14 cellular contexts compared by ENCODE assay signal in genomic region chr9:121839726-121840500, GRCh38.
DNase-seq lines count a peak whose midpoint lies in the region; ATAC-seq and TF ChIP-seq lines count a peak whose summit lies in the region.
"Had no signal": no experiment of that assay in that cellular context is flagged by ENCODE, and none has a peak within 500 bp of the region (broad histone marks: within the 10 kb centered on the region; RNA-seq: fewer than 3 reads in every experiment).

No MANE protein-coding gene starts in this region.

- no peaks in the 10 kb centered on the region for H4K20me1 ChIP-seq in SK-N-SH (ENCODE audit: insufficient read depth)

- peaks cover 13% of the 10 kb centered on the region for H3K4me1 Mint-ChIP-seq in activated CD4-positive, alpha-beta T cell treated with anti-CD3 and anti-CD28 coated beads for 36 hours
- H3K4me1 Mint-ChIP-seq: neural progenitor cell had no signal

- TF ChIP-seq EP300 in SK-N-SH (IDR thresholded peaks at IDR 0.05; ENCODE audit: borderline replicate concordance in 1 of 2, low read depth in 1 of 2, low read length in 1 of 2), result no peak

- H3K9me3 Mint-ChIP-seq in activated CD4-positive, alpha-beta T cell treated with anti-CD3 and anti-CD28 coated beads for 36 hours (ENCODE audit: low read depth), result peaks cover 4% of the 10 kb centered on the region

- H3K4me2 ChIP-seq in SK-N-SH, result no peak overlapping the region
- H3K4me2 ChIP-seq: neural progenitor cell had no signal

- H3K27me3 ChIP-seq in spleen (replicated peaks in 1 of 7), result no peaks in the 10 kb centered on the region
- H3K27me3 ChIP-seq in SK-N-SH (ENCODE audit: insufficient read depth), result no peaks in the 10 kb centered on the region
- H3K27me3 ChIP-seq: neural progenitor cell had no signal

- H3K27ac ChIP-seq in spleen (no peak overlapping the region), SK-N-SH (ENCODE audit: low read depth in 2 of 2, low read length in 1 of 2) (no peak overlapping the region)
- H3K27ac ChIP-seq: neural progenitor cell had no signal

- POLR2A ChIA-PET in activated CD4-positive, alpha-beta T cell treated with anti-CD3 and anti-CD28 coated beads for 36 hours (lab: Charles Lee), result no interaction called here
- POLR2A ChIA-PET in SK-N-SH (lab: Yijun Ruan, JAX), result no interaction called here

- H3K9me3 ChIP-seq in spleen (peaks cover 0 to 8% (median 3%) of the 10 kb centered on the region in 8 donors), SK-N-SH (no peaks in the 10 kb centered on the region)

- no peaks in the 10 kb centered on the region for H3K4me1 ChIP-seq in spleen
- H3K4me1 ChIP-seq in SK-N-SH (ENCODE audit: control insufficient read depth in 1 of 2, insufficient read depth in 2 of 2, low read depth in 1 of 2, low read length in 1 of 2), result peaks cover 5 to 9% of the 10 kb centered on the region in 2 experiments; a peak in 2 of 4 replicates
- H3K4me1 ChIP-seq: neural progenitor cell had no signal

- ATAC-seq in activated CD4-positive, alpha-beta T cell treated with anti-CD3 and anti-CD28 coated beads for 36 hours, result peak; percentile 86
- ATAC-seq in GM21390 (IDR thresholded peaks at IDR 0.05; ENCODE audit: unreplicated experiment) (peak; percentile 91), HG03575 (IDR thresholded peaks at IDR 0.05; ENCODE audit: extremely low read depth, insufficient number of reproducible peaks, low FRiP score, unreplicated experiment) (peak; percentile 68), GM18498 (IDR thresholded peaks at IDR 0.05; ENCODE audit: unreplicated experiment) (no peak), GM18870 (IDR thresholded peaks at IDR 0.05; ENCODE audit: unreplicated experiment) (no peak)
- ATAC-seq: left ventricle myocardium superior had no signal

- no peak overlapping the region for H2AFZ ChIP-seq in SK-N-SH (ENCODE audit: low read depth)
- H2AFZ ChIP-seq: neural progenitor cell had no signal

- TF ChIP-seq CTCF in spleen (IDR thresholded peaks at IDR 0.05 in 8 of 11, conservative IDR thresholded peaks at IDR 0.05 in 3 of 11), result no peak
- TF ChIP-seq CTCF in SK-N-SH (IDR thresholded peaks at IDR 0.05), result no peak

- CTCF ChIA-PET in activated CD4-positive, alpha-beta T cell treated with anti-CD3 and anti-CD28 coated beads for 36 hours (lab: Charles Lee), result no interaction called here
- CTCF ChIA-PET in SK-N-SH (lab: Yijun Ruan, JAX), result interaction anchor here (1.3 kb wide), 1 partner anchor 14 kb away, joined by 4 read pairs; no protein-coding TSS in a partner anchor

- DNase-seq in activated CD4-positive, alpha-beta T cell treated with anti-CD3 and anti-CD28 coated beads for 36 hours, result peak; percentile 37
- DNase-seq in activated CD4-positive, alpha-beta T cell treated with anti-CD3 and anti-CD28 coated beads, Interleukin-2, amount 50 U/mL, for 48 hours, result no peak
- DNase-seq in spleen, result peak; percentile 24
- no peak for DNase-seq in SK-N-SH
- DNase-seq: Calu3; effector CD8-positive, alpha-beta T cell; left ventricle myocardium superior; NCI-H1694 treated with DMSO at 0.1 percent for 48 hours; stimulated activated naive CD4-positive, alpha-beta T cell had no signal

- H3K4me3 ChIP-seq in spleen (no peak overlapping the region), SK-N-SH (ENCODE audit: low read depth in 2 of 2, low read length in 1 of 2) (no peak overlapping the region)
- H3K4me3 ChIP-seq: neural progenitor cell had no signal

- no peaks in the 10 kb centered on the region for H3K27me3 Mint-ChIP-seq in activated CD4-positive, alpha-beta T cell treated with anti-CD3 and anti-CD28 coated beads for 36 hours

- peaks cover 4% of the 10 kb centered on the region for H3K36me3 Mint-ChIP-seq in activated CD4-positive, alpha-beta T cell treated with anti-CD3 and anti-CD28 coated beads for 36 hours (ENCODE audit: low read depth)
- H3K36me3 Mint-ChIP-seq: neural progenitor cell had no signal

- no peak for TF ChIP-seq POLR2A in spleen (IDR thresholded peaks at IDR 0.05)

- H3K79me2 ChIP-seq in SK-N-SH (ENCODE audit: insufficient read depth), result no peaks in the 10 kb centered on the region

- H3K36me3 ChIP-seq in spleen (no peaks in the 10 kb centered on the region), SK-N-SH (replicated peaks in 1 of 2; ENCODE audit: control insufficient read depth in 1 of 2, insufficient read depth in 2 of 2, low read length in 1 of 2) (no peaks in the 10 kb centered on the region)
- H3K36me3 ChIP-seq: neural progenitor cell had no signal

- TF ChIP-seq RAD21 in SK-N-SH (IDR thresholded peaks at IDR 0.05; ENCODE audit: low read length), result no peak

- peaks cover 16% of the 10 kb centered on the region for H3F3A ChIP-seq in SK-N-SH (replicated peaks; ENCODE audit: insufficient read depth)

- H3K9ac ChIP-seq in SK-N-SH, result no peak overlapping the region
- H3K9ac ChIP-seq: neural progenitor cell had no signal

- intact Hi-C loops in activated CD4-positive, alpha-beta T cell treated with anti-CD3 and anti-CD28 coated beads for 36 hours (cut with DNase I, micrococcal nuclease), result loop anchor here in 1 of 2 experiments (10.0 kb wide), 1 partner anchor 155 kb away; no protein-coding TSS in a partner anchor
- intact Hi-C loops in spleen (cut with DNase I; ENCODE audit: low total_unique reads), result no loop called here

- no peak overlapping the region for H3K27ac Mint-ChIP-seq in activated CD4-positive, alpha-beta T cell treated with anti-CD3 and anti-CD28 coated beads for 36 hours
- H3K27ac Mint-ChIP-seq: neural progenitor cell had no signal

- H3K4me3 Mint-ChIP-seq in activated CD4-positive, alpha-beta T cell treated with anti-CD3 and anti-CD28 coated beads for 36 hours, result no peak overlapping the region
- H3K4me3 Mint-ChIP-seq: neural progenitor cell had no signal

- H3K9me2 ChIP-seq in SK-N-SH, result no peaks in the 10 kb centered on the region

- 76 to 90% (median 84%) methylated on average over 16 of the region's 16 CpGs for WGBS in spleen, 5 donors
- 79% methylated on average over 15 of the region's 16 CpGs for WGBS in SK-N-SH (ENCODE audit: low lambda C conversion rate)

TF ChIP-seq in SK-N-SH, 30 proteins besides CTCF, POLR2A, EP300 and RAD21:
- TF ChIP-seq FOXM1 (IDR thresholded peaks at IDR 0.05; ENCODE audit: low read depth), result no peak
- TF ChIP-seq, protein P1, sequence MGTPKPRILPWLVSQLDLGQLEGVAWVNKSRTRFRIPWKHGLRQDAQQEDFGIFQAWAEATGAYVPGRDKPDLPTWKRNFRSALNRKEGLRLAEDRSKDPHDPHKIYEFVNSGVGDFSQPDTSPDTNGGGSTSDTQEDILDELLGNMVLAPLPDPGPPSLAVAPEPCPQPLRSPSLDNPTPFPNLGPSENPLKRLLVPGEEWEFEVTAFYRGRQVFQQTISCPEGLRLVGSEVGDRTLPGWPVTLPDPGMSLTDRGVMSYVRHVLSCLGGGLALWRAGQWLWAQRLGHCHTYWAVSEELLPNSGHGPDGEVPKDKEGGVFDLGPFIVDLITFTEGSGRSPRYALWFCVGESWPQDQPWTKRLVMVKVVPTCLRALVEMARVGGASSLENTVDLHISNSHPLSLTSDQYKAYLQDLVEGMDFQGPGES (IDR thresholded peaks at IDR 0.05; ENCODE audit: low read depth, low read length), result no peak

Comparison
In these comparisons a context has a peak if more than half of its experiments do, and no peak if none do; other contexts are left out.
1. DNase-seq: peak in activated CD4-positive, alpha-beta T cell treated with anti-CD3 and anti-CD28 coated beads for 36 hours (single experiment) and spleen (single experiment); none in activated CD4-positive, alpha-beta T cell treated with anti-CD3 and anti-CD28 coated beads, Interleukin-2, amount 50 U/mL, for 48 hours (0 of 2) and SK-N-SH (single experiment).
2. ATAC-seq: peak in activated CD4-positive, alpha-beta T cell treated with anti-CD3 and anti-CD28 coated beads for 36 hours (single experiment), GM21390 (single experiment) and HG03575 (single experiment); none in GM18498 (single experiment) and GM18870 (single experiment).